1 cellular context compared by ENCODE assay signal in genomic region chr6:166543603-166544293, GRCh38.
TF ChIP-seq lines count a peak whose summit lies in the region.

No MANE protein-coding gene starts in this region.

TF ChIP-seq in GM23338, 12 proteins besides CTCF, POLR2A, EP300 and RAD21 (continued from another document):
- TF ChIP-seq ZNF462 (CRISPR knock-in tag; IDR thresholded peaks at IDR 0.05) (no peak), ZNF331 (CRISPR knock-in tag; IDR thresholded peaks at IDR 0.05; ENCODE audit: low read depth) (no peak), ZNF114 (CRISPR knock-in tag; IDR thresholded peaks at IDR 0.05) (no peak), STAT1 (IDR thresholded peaks at IDR 0.05; ENCODE audit: unreplicated experiment) (no peak), CREB1 (CRISPR knock-in tag; IDR thresholded peaks at IDR 0.05; ENCODE audit: low read depth) (no peak)
